8 cellular contexts compared by ENCODE assay signal in genomic region chr6:128491041-128491642, GRCh38. TPM values are rescaled to one million over a fixed set of nuclear protein-coding genes. Genes with fewer than 3 reads are reported as not detected.
DNase-seq lines count a peak whose midpoint lies in the region; ATAC-seq, FAIRE-seq and TF ChIP-seq lines count a peak whose summit lies in the region.

No MANE protein-coding gene starts in this region.

- FAIRE-seq in bronchial epithelial cell (lab: Jason Lieb, UNC): peak; percentile 28

- TF ChIP-seq CTCF in bronchial epithelial cell (IDR thresholded peaks at IDR 0.05; ENCODE audit: insufficient read depth, low read length, severe bottlenecking) (no peak), liver (IDR thresholded peaks at IDR 0.05; ENCODE audit: low read depth, low read length, missing input control) (no peak)

- 41% methylated on average over 3 of the region's 3 CpGs for WGBS in liver

- ATAC-seq in GM18873 (IDR thresholded peaks at IDR 0.05; ENCODE audit: low FRiP score, unreplicated experiment) (no peak), GM18861 (IDR thresholded peaks at IDR 0.05; ENCODE audit: unreplicated experiment) (no peak)

- peak overlapping the region; percentile 31 to 75 for H3K9ac ChIP-seq in liver (ENCODE audit: low read depth in 1 of 2, low read length in 2 of 2)

- H3K36me3 ChIP-seq in bronchial epithelial cell (ENCODE audit: control insufficient read depth, insufficient read depth, low read length) (peaks cover 1% of the 10 kb centered on the region), liver (ENCODE audit: control insufficient read depth in 4 of 4, insufficient read depth in 3 of 4, low read depth in 1 of 4, low read length in 3 of 4) (no peaks in the 10 kb centered on the region)

- peak; percentile 50 for DNase-seq in LHCN-M2 (ENCODE audit: low read depth)
- DNase-seq in bronchial epithelial cell (ENCODE audit: low read depth): peak; percentile 63
- no peak for DNase-seq in activated gamma-delta T cell treated with Interleukin-2 at 50 U/mL for 16 hours
- no peak for DNase-seq in activated CD4-positive, CD25-positive, alpha-beta regulatory T cell treated with anti-CD3 and anti-CD28 coated beads, Interleukin-2, amount 50 U/mL, for 72 hours

- no peaks in the 10 kb centered on the region for H3K9me3 ChIP-seq in liver (ENCODE audit: control insufficient read depth in 4 of 4, low read length in 3 of 4)

- H3K4me3 ChIP-seq in bronchial epithelial cell (ENCODE audit: low read depth, low read length) (peak overlapping the region; percentile 30), liver (ENCODE audit: low read depth in 1 of 3, low read length in 3 of 3) (peak overlapping the region in 2 of 3 donors; percentile 26 to 37)

- H3K27ac ChIP-seq in liver (ENCODE audit: low read depth in 1 of 2, low read length in 2 of 2) (peak overlapping the region; percentile 56 to 77), temporal lobe (ENCODE audit: low read depth, low read length) (peak overlapping the region; percentile 92)

- no peak for TF ChIP-seq RAD21 in liver (IDR thresholded peaks at IDR 0.05)

- H3K27me3 ChIP-seq in bronchial epithelial cell (ENCODE audit: control insufficient read depth, insufficient read depth, low read length) (no peaks in the 10 kb centered on the region), liver (ENCODE audit: control insufficient read depth in 4 of 4, insufficient read depth in 4 of 4, low read length in 3 of 4) (no peaks in the 10 kb centered on the region)

- H3K4me1 ChIP-seq in liver (ENCODE audit: control insufficient read depth in 4 of 4, insufficient read depth in 4 of 4, low read length in 3 of 4): peaks cover 2 to 37% (median 12%) of the 10 kb centered on the region in 4 donors

TF ChIP-seq in liver, 16 proteins besides CTCF, POLR2A, EP300 and RAD21:
- TF ChIP-seq HNF4G (IDR thresholded peaks at IDR 0.05): no peak
- no peak for TF ChIP-seq ZBTB33 (IDR thresholded peaks at IDR 0.05)
- TF ChIP-seq NR2F2 (IDR thresholded peaks at IDR 0.05): no peak
- TF ChIP-seq YY1 (IDR thresholded peaks at IDR 0.05): no peak
- TF ChIP-seq REST (IDR thresholded peaks at IDR 0.05): no peak
- TF ChIP-seq RXRA (IDR thresholded peaks at IDR 0.05): no peak
- no peak for TF ChIP-seq FOXA1 (IDR thresholded peaks at IDR 0.05)
- TF ChIP-seq TAF1 (conservative IDR thresholded peaks at IDR 0.05): no peak
- TF ChIP-seq JUND (IDR thresholded peaks at IDR 0.05): no peak
- TF ChIP-seq, protein P1, sequence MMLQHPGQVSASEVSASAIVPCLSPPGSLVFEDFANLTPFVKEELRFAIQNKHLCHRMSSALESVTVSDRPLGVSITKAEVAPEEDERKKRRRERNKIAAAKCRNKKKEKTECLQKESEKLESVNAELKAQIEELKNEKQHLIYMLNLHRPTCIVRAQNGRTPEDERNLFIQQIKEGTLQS (IDR thresholded peaks at IDR 0.05): no peak
- no peak for TF ChIP-seq GABPA (IDR thresholded peaks at IDR 0.05 in 1 of 2, conservative IDR thresholded peaks at IDR 0.05 in 1 of 2)
- TF ChIP-seq FOXA2 (IDR thresholded peaks at IDR 0.05): no peak
- no peak for TF ChIP-seq SP1 (IDR thresholded peaks at IDR 0.05)
- TF ChIP-seq EGR1 (IDR thresholded peaks at IDR 0.05; ENCODE audit: low read depth in 2 of 2): no peak
- no peak for TF ChIP-seq HNF4A (conservative IDR thresholded peaks at IDR 0.05)
- TF ChIP-seq MAX (IDR thresholded peaks at IDR 0.05): no peak

RNA-seq across cellular contexts. Expression of gene PTPRK, which starts 29.3 kb away (rescaled TPM):
- total RNA-seq in LHCN-M2 (2014; rRNA removed) (41.7 and 50.9 TPM in 2 replicates), bronchial epithelial cell (48.4 and 75.1 TPM in 2 replicates), liver (10 to 100 TPM; 25.9 to 61.2 TPM), temporal lobe (127 TPM)
- polyA plus RNA-seq in LHCN-M2 (2012): 23.2 TPM
- polyA plus RNA-seq in liver: 10 to 100 TPM; 12.1 to 32.3 TPM

Comparison
In these comparisons a context has a peak if more than half of its experiments do, and no peak if none do; other contexts are left out.
1. DNase-seq: peak in LHCN-M2 (single experiment) and bronchial epithelial cell (single experiment); none in activated gamma-delta T cell treated with Interleukin-2 at 50 U/mL for 16 hours (single experiment) and activated CD4-positive, CD25-positive, alpha-beta regulatory T cell treated with anti-CD3 and anti-CD28 coated beads, Interleukin-2, amount 50 U/mL, for 72 hours (single experiment).